6 cellular contexts compared by ENCODE assay signal in genomic region chr16:7116734-7117133, GRCh38.
"Had no signal": no experiment of that assay in that cellular context is flagged by ENCODE, and none has a peak within 500 bp of the region (broad histone marks: within the 10 kb centered on the region; RNA-seq: fewer than 3 reads in every experiment).

No MANE protein-coding gene starts in this region.

- DNase-seq: IMR-90, KBM-7, KG1 had no signal

- H3K4me1 Mint-ChIP-seq: IgD-negative memory B cell had no signal

- H3K4me3 Mint-ChIP-seq: IgD-negative memory B cell had no signal

- ATAC-seq: HepG2, K562 had no signal

- H3K27me3 Mint-ChIP-seq: IgD-negative memory B cell had no signal

- H3K36me3 Mint-ChIP-seq: IgD-negative memory B cell had no signal
